16 cellular contexts compared by ENCODE assay signal in genomic region chr10:114367676-114368391, GRCh38. TPM values are rescaled to one million over a fixed set of nuclear protein-coding genes. Genes with fewer than 3 reads are reported as not detected.
DNase-seq lines count a peak whose midpoint lies in the region; ATAC-seq and TF ChIP-seq lines count a peak whose summit lies in the region.
"Had no signal": no experiment of that assay in that cellular context is flagged by ENCODE, and none has a peak within 500 bp of the region (broad histone marks: within the 10 kb centered on the region; RNA-seq: fewer than 3 reads in every experiment).

No MANE protein-coding gene starts in this region.

- in situ Hi-C loops in G401 (cut with HindIII; ENCODE audit: low sequenced_read_pairs) = no loop called here

- DNase-seq in Daoy (ENCODE audit: low read depth) = peak; percentile 69
- DNase-seq in SK-N-DZ (ENCODE audit: low spot score) = peak; percentile 49
- peak; percentile 90 for DNase-seq in islet precursor cell
- no peak for DNase-seq in sciatic nerve (ENCODE audit: low spot score)
- no peak for DNase-seq in NCI-H2081 (lab: John Stamatoyannopoulos, UW)
- no peak for DNase-seq in G401 (ENCODE audit: low spot score)
- DNase-seq in NOMO-1 (lab: John Stamatoyannopoulos, UW; ENCODE audit: unreplicated experiment in 2 of 2) = no peak
- no peak for DNase-seq in HEK293T (ENCODE audit: extremely low spot score)
- DNase-seq: activated CD4-positive, alpha-beta memory T cell treated with anti-CD3 and anti-CD28 coated beads, Interleukin-2, amount 10 ng/mL, durations not matched to agents 7 days and 5 days; head of caudate nucleus; NCI-H1417; NCI-H446 treated with DMSO at 0.1 percent for 48 hours; stimulated activated CD4-positive, alpha-beta T cell treated with anti-CD3 and anti-CD28 coated beads, Interleukin-15, amount 100 ng/mL, for 24 hours had no signal

- POLR2A ChIA-PET in HEK293T (lab: Yijun Ruan, JAX) = no interaction called here

- CTCF ChIA-PET in HEK293T (lab: Yijun Ruan, JAX) = no interaction called here

- peak; percentile 73 for ATAC-seq in sciatic nerve
- ATAC-seq: activated T-helper 17 cell treated with anti-CD3 and anti-CD28 coated beads, Interleukin-2, amount 50 U/mL, for 72 hours; HepG2; left lobe of liver had no signal

- intact Hi-C loops in sciatic nerve (cut with DNase I) = no loop called here

TF ChIP-seq in HEK293T, 16 proteins besides CTCF, POLR2A, EP300 and RAD21:
- TF ChIP-seq L3MBTL2 (conservative IDR thresholded peaks at IDR 0.05) = no peak
- no peak for TF ChIP-seq FOXA1 (IDR thresholded peaks at IDR 0.05)
- no peak for TF ChIP-seq SUZ12 (IDR thresholded peaks at IDR 0.05)
- TF ChIP-seq ZNF384 (IDR thresholded peaks at IDR 0.05) = no peak
- TF ChIP-seq ELF4 (IDR thresholded peaks at IDR 0.05) = no peak
- no peak for TF ChIP-seq CTBP1 (IDR thresholded peaks at IDR 0.05; ENCODE audit: borderline replicate concordance)
- TF ChIP-seq LEF1 (IDR thresholded peaks at IDR 0.05; ENCODE audit: borderline replicate concordance) = no peak
- TF ChIP-seq FOXM1 (IDR thresholded peaks at IDR 0.05; ENCODE audit: borderline replicate concordance) = no peak
- no peak for TF ChIP-seq NFRKB (IDR thresholded peaks at IDR 0.05)
- no peak for TF ChIP-seq HDGF (IDR thresholded peaks at IDR 0.05; ENCODE audit: borderline replicate concordance)
- no peak for TF ChIP-seq TARDBP (IDR thresholded peaks at IDR 0.05)
- no peak for TF ChIP-seq PKNOX1 (IDR thresholded peaks at IDR 0.05)

RNA-seq across cellular contexts. Expression of gene AFAP1L2, which starts 36.5 kb away (rescaled TPM):
- total RNA-seq in Daoy (2014; rRNA removed; shearing (Covaris generic)) = 10.9 and 17.1 TPM in 2 replicates
- polyA plus RNA-seq in SK-N-DZ (2014; cell fraction: cytosol; rRNA removed) = 0.06 and 0.48 TPM in 2 replicates
- polyA plus RNA-seq in SK-N-DZ (2014; cell fraction: nucleus; rRNA removed) = 1.8 TPM in 2 replicates
- total RNA-seq in sciatic nerve = 144 TPM
- total RNA-seq in G401 (2014; rRNA removed; shearing (Covaris generic)) = 0.10 TPM in 1 of 2 replicates, not detected in the other
- total RNA-seq: HepG2 had no signal
- polyA plus RNA-seq: HepG2 had no signal

Comparison
In these comparisons a context has a peak if more than half of its experiments do, and no peak if none do; other contexts are left out.
1. DNase-seq: peak in Daoy (single experiment), SK-N-DZ (single experiment) and islet precursor cell (single experiment); none in sciatic nerve (single experiment), NCI-H2081 (0 of 2), G401 (single experiment), NOMO-1 (0 of 2) and HEK293T (single experiment).
2. RNA of gene AFAP1L2, which starts 36.5 kb away (total RNA-seq): 144 TPM in sciatic nerve (single experiment) and 10.9 to 17.1 TPM in Daoy; 0.10 TPM in G401; every median in the first group is over 10 times any median in the second.